10 cellular contexts compared by ENCODE assay signal in genomic region chr2:240579071-240579762, GRCh38. TPM values are rescaled to one million over a fixed set of nuclear protein-coding genes. Genes with fewer than 3 reads are reported as not detected.
DNase-seq lines count a peak whose midpoint lies in the region; ATAC-seq and TF ChIP-seq lines count a peak whose summit lies in the region.
"Had no signal": no experiment of that assay in that cellular context is flagged by ENCODE, and none has a peak within 500 bp of the region (broad histone marks: within the 10 kb centered on the region; RNA-seq: fewer than 3 reads in every experiment).

No MANE protein-coding gene starts in this region.

- peaks cover 6 to 54% (median 7%) of the 10 kb centered on the region in 3 donors for H3K36me3 Mint-ChIP-seq in CD8-positive, alpha-beta memory T cell
- H3K36me3 Mint-ChIP-seq in central memory CD8-positive, alpha-beta T cell (ENCODE audit: insufficient read depth): peaks cover 15% of the 10 kb centered on the region

- no peak overlapping the region for H2AFZ ChIP-seq in OCI-LY1 (ENCODE audit: low read length)

- peaks cover 25 to 46% (median 42%) of the 10 kb centered on the region in 3 donors for H3K4me1 Mint-ChIP-seq in CD8-positive, alpha-beta memory T cell
- H3K4me1 Mint-ChIP-seq in central memory CD8-positive, alpha-beta T cell: peaks cover 29% of the 10 kb centered on the region

- no peaks in the 10 kb centered on the region for H3K27me3 ChIP-seq in CD8-positive, alpha-beta memory T cell (ENCODE audit: insufficient read depth, low read length, poor library complexity, severe bottlenecking)
- H3K27me3 ChIP-seq in OCI-LY1 (ENCODE audit: insufficient read depth, low read length) (no peaks in the 10 kb centered on the region), neutrophil (no peaks in the 10 kb centered on the region)

- peak overlapping the region in 5 of 7 donors; percentile 5 to 69 (median 54) for H3K4me3 Mint-ChIP-seq in CD8-positive, alpha-beta memory T cell
- peak overlapping the region; percentile 45 for H3K4me3 Mint-ChIP-seq in central memory CD8-positive, alpha-beta T cell

- no peaks in the 10 kb centered on the region for H3K79me2 ChIP-seq in OCI-LY1 (ENCODE audit: insufficient read depth, low read length)

- no peak overlapping the region for H3K4me3 ChIP-seq in CD8-positive, alpha-beta memory T cell (ENCODE audit: low read length)
- H3K4me3 ChIP-seq in OCI-LY1 (ENCODE audit: low read depth, low read length, poor library complexity, severe bottlenecking) (no peak overlapping the region), neutrophil (ENCODE audit: low read depth in 1 of 2, low read length in 1 of 2) (peak overlapping the region; percentile 33 to 43)

- H3K27me3 Mint-ChIP-seq in CD8-positive, alpha-beta memory T cell: no peaks in the 10 kb centered on the region
- no peaks in the 10 kb centered on the region for H3K27me3 Mint-ChIP-seq in central memory CD8-positive, alpha-beta T cell
- H3K27me3 Mint-ChIP-seq: progenitor cell of endocrine pancreas had no signal

- TF ChIP-seq CTCF in OCI-LY1 (IDR thresholded peaks at IDR 0.05; ENCODE audit: low read length) (no peak), neutrophil (IDR thresholded peaks at IDR 0.05) (no peak)

- H3K27ac ChIP-seq in CD8-positive, alpha-beta memory T cell (ENCODE audit: low read depth, low read length): no peak overlapping the region
- H3K27ac ChIP-seq in OCI-LY1 (ENCODE audit: low read depth, low read length, poor library complexity, severe bottlenecking) (peak overlapping the region; percentile 81), neutrophil (peak overlapping the region; percentile 86)

- H3K9me3 Mint-ChIP-seq in CD8-positive, alpha-beta memory T cell: no peaks in the 10 kb centered on the region
- H3K9me3 Mint-ChIP-seq in central memory CD8-positive, alpha-beta T cell: no peaks in the 10 kb centered on the region

- peak overlapping the region; percentile 59 to 91 (median 85) for H3K27ac Mint-ChIP-seq in CD8-positive, alpha-beta memory T cell
- H3K27ac Mint-ChIP-seq in central memory CD8-positive, alpha-beta T cell (ENCODE audit: low read depth): peak overlapping the region; percentile 84

- no peaks in the 10 kb centered on the region for H3F3A ChIP-seq in OCI-LY1 (ENCODE audit: insufficient read depth, low read length)

- H3K9me2 ChIP-seq in OCI-LY1 (ENCODE audit: low read depth, low read length): no peaks in the 10 kb centered on the region

- H3K4me1 ChIP-seq in CD8-positive, alpha-beta memory T cell (ENCODE audit: insufficient read depth, low read length): peaks cover 21% of the 10 kb centered on the region
- H3K4me1 ChIP-seq in OCI-LY1 (ENCODE audit: insufficient read depth, low read length, severe bottlenecking) (peaks cover 37% of the 10 kb centered on the region), neutrophil (ENCODE audit: control insufficient read depth in 1 of 2, insufficient read depth in 1 of 2, low read depth in 1 of 2, low read length in 1 of 2) (peaks cover 32 to 36% of the 10 kb centered on the region in 2 experiments)

- no peak for ATAC-seq in central memory CD8-positive, alpha-beta T cell (replicated peaks; ENCODE audit: extremely low read depth, poor library complexity, severe bottlenecking)

- no peak for DNase-seq in CD8-positive, alpha-beta memory T cell
- DNase-seq in central memory CD8-positive, alpha-beta T cell (ENCODE audit: low spot score in 2 of 2): no peak
- DNase-seq in DMS153 (lab: John Stamatoyannopoulos, UW): no peak
- no peak for DNase-seq in NCI-H510A (lab: John Stamatoyannopoulos, UW)
- no peak for DNase-seq in NCI-H2227 treated with DMSO at 0.1 percent for 48 hours (lab: John Stamatoyannopoulos, UW)
- no peak for DNase-seq in NCI-H1930 (lab: John Stamatoyannopoulos, UW)
- DNase-seq: hypothalamus had no signal

- POLR2A ChIA-PET in CD8-positive, alpha-beta memory T cell (lab: Charles Lee): interaction anchor here (1.1 to 2.4 kb wide), 5 partner anchors 12 to 65 kb away, joined by 4 to 38 read pairs (median 7); partner anchors contain the start of genes ANKMY1 and RNPEPL1

- no peaks in the 10 kb centered on the region for H4K20me1 ChIP-seq in OCI-LY1 (ENCODE audit: insufficient read depth, low read length)

- H3K9me3 ChIP-seq in CD8-positive, alpha-beta memory T cell (ENCODE audit: low read length): no peaks in the 10 kb centered on the region
- H3K9me3 ChIP-seq in OCI-LY1 (ENCODE audit: low read length): no peaks in the 10 kb centered on the region
- no peaks in the 10 kb centered on the region for H3K9me3 ChIP-seq in neutrophil

- H3K4me2 ChIP-seq in OCI-LY1 (ENCODE audit: low read length): peak overlapping the region; percentile 10; the same call in 1 of the 2 replicates

- peak overlapping the region; percentile 35; the same call in 1 of the 2 replicates for H3K9ac ChIP-seq in OCI-LY1 (ENCODE audit: low read length)

- peaks cover 27% of the 10 kb centered on the region for H3K36me3 ChIP-seq in CD8-positive, alpha-beta memory T cell (ENCODE audit: insufficient read depth, low read length)
- peaks cover 40% of the 10 kb centered on the region for H3K36me3 ChIP-seq in OCI-LY1 (ENCODE audit: insufficient read depth, low read length)
- H3K36me3 ChIP-seq in neutrophil: peaks cover 49% of the 10 kb centered on the region

- CTCF ChIA-PET in CD8-positive, alpha-beta memory T cell (lab: Charles Lee): interaction anchor here (1.0 to 3.0 kb wide), 15 partner anchors 9 to 65 kb away, joined by 3 to 50 read pairs (median 8); partner anchors contain the start of genes ANKMY1, DUSP28 and RNPEPL1

RNA-seq across cellular contexts. Expression of gene CAPN10, which starts 7.3 kb away (rescaled TPM):
- 10 to 100 TPM; 36.1 to 40.5 TPM for total RNA-seq in CD8-positive, alpha-beta memory T cell
- polyA plus RNA-seq in CD8-positive, alpha-beta memory T cell: 19.5 TPM

RNA-seq across cellular contexts. Expression of gene RNPEPL1, which starts 10.9 kb away (rescaled TPM):
- 10 to 100 TPM; 55.6 to 61.1 TPM for total RNA-seq in CD8-positive, alpha-beta memory T cell
- 101 TPM for polyA plus RNA-seq in CD8-positive, alpha-beta memory T cell

RNA-seq across cellular contexts. Expression of gene DUSP28, which starts 19.1 kb away (rescaled TPM):
- total RNA-seq in CD8-positive, alpha-beta memory T cell: 1 to 10 TPM; 7.0 TPM
- polyA plus RNA-seq in CD8-positive, alpha-beta memory T cell: 22.0 TPM

RNA-seq across cellular contexts. Expression of gene ANKMY1, which starts 21.4 kb away (rescaled TPM):
- 10 to 100 TPM; 22.4 to 27.9 TPM for total RNA-seq in CD8-positive, alpha-beta memory T cell
- polyA plus RNA-seq in CD8-positive, alpha-beta memory T cell: 15.8 TPM

RNA-seq across cellular contexts. Expression of gene GPR35, which starts 46.1 kb away (rescaled TPM):
- 1 to 10 TPM; 8.4 to 9.0 TPM for total RNA-seq in CD8-positive, alpha-beta memory T cell
- polyA plus RNA-seq in CD8-positive, alpha-beta memory T cell: 1.9 TPM

Comparison
In these comparisons a context has a peak if more than half of its experiments do, and no peak if none do; other contexts are left out.
1. H3K4me3 ChIP-seq: peak in neutrophil (2 of 2); none in CD8-positive, alpha-beta memory T cell (single experiment) and OCI-LY1 (single experiment).